In the genomic region with DNA sequence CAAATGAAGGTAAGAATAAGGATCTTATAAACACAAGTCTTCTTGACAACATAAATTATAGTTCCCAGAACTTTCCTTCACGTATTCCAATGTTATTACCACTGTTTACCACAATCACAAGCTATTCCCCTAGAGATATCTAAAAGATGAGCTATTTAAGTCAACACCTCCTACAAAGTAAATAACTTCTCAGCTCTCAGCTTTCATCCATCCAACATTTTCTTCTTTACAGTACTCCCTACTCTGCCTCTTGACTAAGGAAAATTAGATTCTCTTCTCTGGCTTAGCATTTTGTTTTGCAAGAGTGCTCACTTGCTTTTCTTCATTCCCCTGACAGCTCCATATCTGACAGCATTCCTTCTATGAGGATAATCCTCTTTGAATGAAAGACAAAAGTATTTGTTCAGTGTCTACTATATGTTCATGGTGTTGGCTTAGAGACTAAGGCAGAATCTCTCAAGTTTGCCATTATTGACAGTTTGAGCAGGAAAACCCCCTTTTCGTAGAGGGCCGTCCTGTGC, we compare ENCODE assay signal across 19 cellular contexts.
"Had no signal": no experiment of that assay in that cellular context is flagged by ENCODE, and none has a peak within 500 bp of the region (broad histone marks: within the 10 kb centered on the region; RNA-seq: fewer than 3 reads in every experiment).

No MANE protein-coding gene starts in this region.

- H3K4me3 Mint-ChIP-seq: activated CD8-positive, alpha-beta T cell treated with anti-CD3 and anti-CD28 coated beads for 36 hours; activated naive CD8-positive, alpha-beta T cell treated with anti-CD3 and anti-CD28 coated beads, Interleukin-2, amount 10 ng/mL, durations not matched to agents 7 days and 5 days; activated T-helper 17 cell treated with anti-CD3 and anti-CD28 coated beads, Interleukin-2, amount 50 U/mL, for 72 hours; endodermal cell; nephron; stimulated activated naive CD8-positive, alpha-beta T cell treated with anti-CD3 and anti-CD28 coated beads, Interleukin-15, Interleukin-2, amounts not matched to agents 100 ng/mL and 50 ng/mL, for 24 hours; T-helper 2 cell treated with Interferon-gamma antibody and Interleukin-4, amounts not matched to agents 5 μg/mL and 100 μg/mL, for 36 hours had no signal

- H3K4me1 Mint-ChIP-seq: activated T-helper 17 cell treated with anti-CD3 and anti-CD28 coated beads, Interleukin-2, amount 50 U/mL, for 72 hours had no signal

- H3K4me3 ChIP-seq: skin epidermis, tibial nerve, uterus had no signal

- H3K27ac Mint-ChIP-seq: activated CD8-positive, alpha-beta T cell treated with anti-CD3 and anti-CD28 coated beads for 36 hours; activated naive CD8-positive, alpha-beta T cell treated with anti-CD3 and anti-CD28 coated beads, Interleukin-2, amount 10 ng/mL, durations not matched to agents 7 days and 5 days; activated T-helper 17 cell treated with anti-CD3 and anti-CD28 coated beads, Interleukin-2, amount 50 U/mL, for 72 hours; endodermal cell; stimulated activated naive CD8-positive, alpha-beta T cell treated with anti-CD3 and anti-CD28 coated beads, Interleukin-15, Interleukin-2, amounts not matched to agents 100 ng/mL and 50 ng/mL, for 24 hours; T-helper 2 cell treated with Interferon-gamma antibody and Interleukin-4, amounts not matched to agents 5 μg/mL and 100 μg/mL, for 36 hours had no signal

- H3K9me3 Mint-ChIP-seq: activated T-helper 17 cell treated with anti-CD3 and anti-CD28 coated beads, Interleukin-2, amount 50 U/mL, for 72 hours had no signal

- ATAC-seq: activated CD8-positive, alpha-beta T cell treated with anti-CD3 and anti-CD28 coated beads for 36 hours; activated T-helper 17 cell treated with anti-CD3 and anti-CD28 coated beads, Interleukin-2, amount 50 U/mL, for 72 hours had no signal

- DNase-seq: activated CD4-positive, alpha-beta T cell treated with anti-CD3 and anti-CD28 coated beads for 4 hours; activated CD8-positive, alpha-beta T cell treated with anti-CD3 and anti-CD28 coated beads for 36 hours; activated naive CD4-positive, alpha-beta T cell treated with Interleukin-2 at 50 U/mL for 16 hours; activated naive CD8-positive, alpha-beta T cell treated with anti-CD3 and anti-CD28 coated beads, Interleukin-2, amount 10 ng/mL, durations not matched to agents 7 days and 5 days; activated T-cell treated with anti-CD3 and anti-CD28 coated beads, Interleukin-2, amount 50 U/mL, for 1 hour; brain microvascular endothelial cell; central memory CD4-positive, alpha-beta T cell; endodermal cell; hippocampal formation; left cardiac atrium; midbrain; posterior cingulate gyrus; uterus had no signal
